19 cellular contexts compared by ENCODE assay signal in the genomic region with DNA sequence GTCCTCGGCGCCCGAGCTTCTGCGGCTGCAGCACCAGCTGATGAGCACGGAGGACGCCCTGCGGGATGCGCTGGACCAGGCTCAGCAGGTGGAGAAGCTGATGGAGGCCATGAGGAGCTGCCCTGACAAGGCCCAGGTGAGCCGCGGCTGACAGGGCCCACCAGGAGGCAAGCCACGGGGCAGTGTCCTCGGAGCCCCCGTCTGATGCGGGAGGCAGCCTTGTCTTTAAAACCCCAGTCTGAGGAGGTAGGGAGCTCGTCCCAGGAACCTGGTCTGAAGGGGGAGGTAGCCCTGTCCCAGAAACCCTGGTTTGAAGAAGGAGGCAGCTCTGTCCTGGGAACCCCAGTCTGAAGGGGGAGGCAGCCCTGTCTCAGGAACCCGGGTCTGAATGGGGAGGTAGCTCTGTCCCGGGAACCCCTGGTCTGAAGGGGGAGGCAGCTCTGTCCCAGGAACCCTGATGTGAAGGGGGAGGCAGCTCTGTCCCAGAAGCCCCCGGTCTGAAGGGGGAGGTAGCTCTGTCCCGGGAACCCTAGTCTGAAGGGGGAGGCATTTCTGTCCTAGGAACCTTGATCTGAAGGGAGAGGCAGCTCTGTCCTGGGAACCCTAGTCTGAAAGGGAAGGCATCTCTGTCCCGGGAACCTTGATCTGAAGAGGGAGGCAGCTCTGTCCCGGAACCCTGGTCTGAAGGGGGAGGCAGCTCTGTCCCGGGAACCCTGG. TPM values are rescaled to one million over a fixed set of nuclear protein-coding genes. Genes with fewer than 3 reads are reported as not detected.
DNase-seq lines count a peak whose midpoint lies in the region; ATAC-seq and TF ChIP-seq lines count a peak whose summit lies in the region.
"Had no signal": no experiment of that assay in that cellular context is flagged by ENCODE, and none has a peak within 500 bp of the region (broad histone marks: within the 10 kb centered on the region; RNA-seq: fewer than 3 reads in every experiment).

No MANE protein-coding gene starts in this region.

- H3K9ac ChIP-seq in BLaER1 (no peak overlapping the region), H9 (ENCODE audit: extremely low read depth, insufficient read length, low read length) (no peak overlapping the region)

- no peak overlapping the region for H2AK5ac ChIP-seq in H9 (ENCODE audit: insufficient read length, low read length)

- DNase-seq in H9 (peak; percentile 36), coronary artery (ENCODE audit: low spot score) (peak; percentile 71), mucosa of descending colon (no peak), NCI-H510A (lab: John Stamatoyannopoulos, UW) (no peak), NCI-H774 (lab: John Stamatoyannopoulos, UW) (no peak), NCI-H446 treated with DMSO at 0.1 percent for 48 hours (lab: John Stamatoyannopoulos, UW) (no peak)
- DNase-seq: GF-D8 had no signal

- no peak overlapping the region for H2AFZ ChIP-seq in H9 (ENCODE audit: low read length)

- peaks cover 30% of the 10 kb centered on the region for H3K4me1 ChIP-seq in BLaER1
- H3K4me1 ChIP-seq in H9 (ENCODE audit: insufficient read depth, low read length), result no peaks in the 10 kb centered on the region
- H3K4me1 ChIP-seq in mucosa of descending colon (ENCODE audit: low read depth), result no peaks in the 10 kb centered on the region
- H3K4me1 ChIP-seq: Caco-2, SJSA1, spleen, uterus had no signal

- H2BK15ac ChIP-seq in H9 (ENCODE audit: low read depth, low read length), result no peak overlapping the region

- TF ChIP-seq CTCF in H9 (conservative IDR thresholded peaks at IDR 0.05) (no peak), coronary artery (IDR thresholded peaks at IDR 0.05) (no peak), mucosa of descending colon (IDR thresholded peaks at IDR 0.05) (no peak)

- no peak overlapping the region for H3K23ac ChIP-seq in H9 (ENCODE audit: insufficient read length, low read depth, low read length)

- H3K27ac ChIP-seq in BLaER1 (peak overlapping the region; percentile 31), H9 (ENCODE audit: insufficient read length, low read depth, low read length) (no peak overlapping the region), coronary artery (no peak overlapping the region)
- H3K27ac ChIP-seq: SJSA1, spleen, thoracic aorta, uterus had no signal

- H3K9me3 ChIP-seq in BLaER1 (peaks cover 3% of the 10 kb centered on the region; the same call in 1 of the 2 replicates), H9 (ENCODE audit: control insufficient read depth, low read depth, low read length) (no peaks in the 10 kb centered on the region), mucosa of descending colon (no peaks in the 10 kb centered on the region)
- H3K9me3 ChIP-seq: Caco-2, SJSA1, thoracic aorta, uterus had no signal

- no peak overlapping the region; the same call in 1 of the 2 replicates for H3K4ac ChIP-seq in H9 (ENCODE audit: low read depth, low read length)

- H4K8ac ChIP-seq in H9 (replicated peaks; ENCODE audit: insufficient read length, low read depth, low read length), result no peak overlapping the region

- no peaks in the 10 kb centered on the region for H3K79me1 ChIP-seq in H9 (ENCODE audit: insufficient read depth, low read depth, low read length, poor library complexity, severe bottlenecking)

- peak overlapping the region; percentile 23 for H3K4me2 ChIP-seq in BLaER1
- H3K4me2 ChIP-seq in H9 (ENCODE audit: insufficient read depth, insufficient read length, low read length), result no peak overlapping the region

- H3K27ac Mint-ChIP-seq in H9, result peak overlapping the region in 1 of 3 experiments; percentile 60; a peak in 2 of 7 replicates
- H3K27ac Mint-ChIP-seq: activated CD8-positive, alpha-beta memory T cell treated with anti-CD3 and anti-CD28 coated beads, Interleukin-2, amount 10 ng/mL, durations not matched to agents 7 days and 5 days; stimulated activated naive CD8-positive, alpha-beta T cell treated with anti-CD3 and anti-CD28 coated beads, Interleukin-15, amount 100 ng/mL, for 72 hours had no signal

- H2BK5ac ChIP-seq in H9 (ENCODE audit: insufficient read length, low read length), result no peak overlapping the region

- H2BK120ac ChIP-seq in H9 (ENCODE audit: low read depth, low read length, poor library complexity, severe bottlenecking), result no peak overlapping the region

- H3K27me3 ChIP-seq in BLaER1 (no peaks in the 10 kb centered on the region), H9 (ENCODE audit: insufficient read depth, low read length) (no peaks in the 10 kb centered on the region)
- H3K27me3 ChIP-seq: SJSA1, spleen, uterus had no signal

- peaks cover 19 to 29% (median 26%) of the 10 kb centered on the region in 3 experiments for H3K36me3 Mint-ChIP-seq in H9 (ENCODE audit: insufficient read depth in 1 of 3, low read depth in 3 of 3)
- H3K36me3 Mint-ChIP-seq: activated CD8-positive, alpha-beta memory T cell treated with anti-CD3 and anti-CD28 coated beads, Interleukin-2, amount 10 ng/mL, durations not matched to agents 7 days and 5 days; naive B cell had no signal

- H3K56ac ChIP-seq in H9 (ENCODE audit: insufficient read length, low read depth, low read length), result no peak overlapping the region

- H4K20me1 ChIP-seq in BLaER1 (peaks cover 9% of the 10 kb centered on the region; the same call in 1 of the 2 replicates), H9 (ENCODE audit: control insufficient read depth, insufficient read depth, insufficient read length) (no peaks in the 10 kb centered on the region)

- H3K4me3 Mint-ChIP-seq in H9, result no peak overlapping the region; a peak in 1 of 5 replicates
- H3K4me3 Mint-ChIP-seq: activated CD8-positive, alpha-beta memory T cell treated with anti-CD3 and anti-CD28 coated beads, Interleukin-2, amount 10 ng/mL, durations not matched to agents 7 days and 5 days; activated T-cell treated with anti-CD3 and anti-CD28 coated beads, Interleukin-2, amount 50 U/mL, for 4 hours; central memory CD8-positive, alpha-beta T cell; stimulated activated naive CD8-positive, alpha-beta T cell treated with anti-CD3 and anti-CD28 coated beads, Interleukin-15, amount 100 ng/mL, for 72 hours had no signal

- H4K91ac ChIP-seq in H9 (ENCODE audit: insufficient read length, low read depth, low read length), result no peak overlapping the region

- H3K79me2 ChIP-seq in H9 (ENCODE audit: insufficient read depth, low read length), result no peaks in the 10 kb centered on the region

- H3K36me3 ChIP-seq in BLaER1 (peaks cover 89% of the 10 kb centered on the region), mucosa of descending colon (ENCODE audit: low read depth) (peaks cover 6% of the 10 kb centered on the region)
- H3K36me3 ChIP-seq: uterus had no signal

- H3K18ac ChIP-seq in H9 (ENCODE audit: insufficient read length, low read depth, low read length), result no peak overlapping the region

- intact Hi-C loops in mucosa of descending colon (cut with DNase I, micrococcal nuclease), result loop anchor here (5.0 to 10.0 kb wide), 2 partner anchors 193 to 316 kb away; partner anchors contain the start of gene LIMK1 (in 1 of the 2)

- no peak overlapping the region for H3K4me3 ChIP-seq in BLaER1
- no peak overlapping the region for H3K4me3 ChIP-seq in coronary artery
- no peak overlapping the region for H3K4me3 ChIP-seq in mucosa of descending colon
- H3K4me3 ChIP-seq: SJSA1, spleen, thoracic aorta, uterus had no signal

- no peak overlapping the region for H3K14ac ChIP-seq in H9 (ENCODE audit: insufficient read depth, low read length)

- no peaks in the 10 kb centered on the region for H3K23me2 ChIP-seq in H9 (ENCODE audit: insufficient read length, low read depth, low read length, poor library complexity, severe bottlenecking)

- H2BK20ac ChIP-seq in H9 (ENCODE audit: low read depth, low read length, poor library complexity, severe bottlenecking), result no peak overlapping the region

- H3K9me3 Mint-ChIP-seq in H9, result no peaks in the 10 kb centered on the region
- H3K9me3 Mint-ChIP-seq: activated T-cell treated with anti-CD3 and anti-CD28 coated beads, Interleukin-2, amount 50 U/mL, for 4 hours; central memory CD8-positive, alpha-beta T cell; stimulated activated naive CD8-positive, alpha-beta T cell treated with anti-CD3 and anti-CD28 coated beads, Interleukin-15, amount 100 ng/mL, for 72 hours had no signal

- WGBS in H9 (ENCODE audit: extremely low coverage, insufficient read length, low lambda C conversion rate), result no CpG with 5 or more reads among the region's 22 CpGs

- peaks cover 5 to 10% of the 10 kb centered on the region in 2 experiments for H3K4me1 Mint-ChIP-seq in H9
- H3K4me1 Mint-ChIP-seq: activated CD8-positive, alpha-beta memory T cell treated with anti-CD3 and anti-CD28 coated beads, Interleukin-2, amount 10 ng/mL, durations not matched to agents 7 days and 5 days; central memory CD8-positive, alpha-beta T cell; stimulated activated naive CD8-positive, alpha-beta T cell treated with anti-CD3 and anti-CD28 coated beads, Interleukin-15, amount 100 ng/mL, for 72 hours had no signal

- H3K27me3 Mint-ChIP-seq in H9 (ENCODE audit: low read depth), result peaks cover 3% of the 10 kb centered on the region; the same call in 1 of the 2 replicates
- H3K27me3 Mint-ChIP-seq: activated CD8-positive, alpha-beta memory T cell treated with anti-CD3 and anti-CD28 coated beads, Interleukin-2, amount 10 ng/mL, durations not matched to agents 7 days and 5 days; central memory CD8-positive, alpha-beta T cell; naive B cell; stimulated activated naive CD8-positive, alpha-beta T cell treated with anti-CD3 and anti-CD28 coated beads, Interleukin-15, amount 100 ng/mL, for 72 hours had no signal

- no peak overlapping the region for H2BK12ac ChIP-seq in H9 (ENCODE audit: insufficient read length, low read depth, low read length)

- H4K5ac ChIP-seq in H9 (ENCODE audit: insufficient read length, low read depth, low read length), result no peak overlapping the region

- ATAC-seq in mucosa of descending colon (peak; percentile 7), GM21529 (IDR thresholded peaks at IDR 0.05; ENCODE audit: unreplicated experiment) (no peak)

- no peak overlapping the region for H3T11ph ChIP-seq in H9 (ENCODE audit: low read length)

RNA-seq across cellular contexts. Expression of gene GTF2IRD1, which starts 53.1 kb away (rescaled TPM):
- 34.3 and 39.9 TPM in 2 replicates for total RNA-seq in H9 (2021)
- total RNA-seq in mucosa of descending colon, result 10 to 100 TPM; 10.5 to 30.7 (median 12.7) TPM

Comparison
In these comparisons a context has a peak if more than half of its experiments do, and no peak if none do; other contexts are left out.
1. DNase-seq: peak in H9 (single experiment) and coronary artery (single experiment); none in mucosa of descending colon (0 of 3), NCI-H510A (single experiment), NCI-H774 (single experiment) and NCI-H446 treated with DMSO at 0.1 percent for 48 hours (single experiment).